ENCODE assay signal across 20 cellular contexts in the genomic region with DNA sequence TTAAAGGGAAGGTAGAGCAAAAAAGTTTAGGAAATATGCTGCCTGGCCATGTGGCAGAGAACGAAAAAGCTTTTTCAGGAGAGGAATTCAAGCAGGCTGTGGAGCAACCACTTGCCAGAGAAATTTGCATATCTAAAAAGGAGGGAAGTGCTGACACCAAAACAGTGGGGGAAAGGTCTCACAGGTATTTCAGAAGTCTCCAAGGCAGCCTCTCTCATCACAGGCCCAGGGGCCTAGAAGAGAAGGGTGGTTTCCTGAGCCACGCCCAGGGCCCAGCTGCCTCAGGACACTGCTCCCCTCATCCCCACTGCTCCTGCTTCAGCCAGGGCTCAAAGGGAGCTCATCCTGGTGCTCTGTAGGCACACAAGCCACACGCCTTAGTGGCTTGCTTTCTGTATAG. TPM values are rescaled to one million over a fixed set of nuclear protein-coding genes. Genes with fewer than 3 reads are reported as not detected.
DNase-seq lines count a peak whose midpoint lies in the region; ATAC-seq lines count a peak whose summit lies in the region.
"Had no signal": no experiment of that assay in that cellular context is flagged by ENCODE, and none has a peak within 500 bp of the region (broad histone marks: within the 10 kb centered on the region; RNA-seq: fewer than 3 reads in every experiment).

No MANE protein-coding gene starts in this region.

- DNase-seq in activated naive CD4-positive, alpha-beta T cell treated with anti-CD3 and anti-CD28 coated beads, Interleukin-2, amount 10 ng/mL, durations not matched to agents 7 days and 5 days, result no peak
- DNase-seq in activated naive CD4-positive, alpha-beta T cell treated with Interleukin-2 at 50 U/mL for 16 hours, result no peak
- peak; percentile 83 for DNase-seq in Karpas-422
- DNase-seq in trophoblast cell, result no peak
- DNase-seq in stimulated activated naive CD8-positive, alpha-beta T cell treated with anti-CD3 and anti-CD28 coated beads, Interleukin-15, Interleukin-2, amounts not matched to agents 100 U/mL and 50 U/mL, for 24 hours, result no peak
- DNase-seq in head of caudate nucleus, result no peak
- DNase-seq: activated CD8-positive, alpha-beta memory T cell treated with anti-CD3 and anti-CD28 coated beads for 24 hours; activated naive CD8-positive, alpha-beta T cell treated with anti-CD3 and anti-CD28 coated beads, Interleukin-2, amount 10 ng/mL, durations not matched to agents 7 days and 5 days; GM23248; hypothalamus; mammary epithelial cell; NCI-H446; nucleus accumbens; T-helper 9 cell had no signal

- H2AFZ ChIP-seq in Karpas-422 (ENCODE audit: low read length) (no peak overlapping the region), trophoblast cell (ENCODE audit: insufficient read depth, low read length, poor library complexity) (no peak overlapping the region)
- H2AFZ ChIP-seq: GM23248 had no signal

- no peak overlapping the region for H3K14ac ChIP-seq in trophoblast cell (ENCODE audit: low read length)

- H3K9me3 ChIP-seq in Karpas-422 (ENCODE audit: low read length) (no peaks in the 10 kb centered on the region), trophoblast cell (ENCODE audit: insufficient read depth, low read depth, low read length) (no peaks in the 10 kb centered on the region)

- no peak overlapping the region for H4K8ac ChIP-seq in trophoblast cell (ENCODE audit: low read depth, low read length)

- H3K4me2 ChIP-seq in Karpas-422 (ENCODE audit: low read depth, low read length, poor library complexity, severe bottlenecking) (peak overlapping the region; percentile 61), trophoblast cell (ENCODE audit: low read length) (no peak overlapping the region)

- no peak overlapping the region for H2BK5ac ChIP-seq in trophoblast cell (ENCODE audit: low read depth, low read length, poor library complexity)

- no peak overlapping the region for H3K4me3 Mint-ChIP-seq in activated naive CD4-positive, alpha-beta T cell treated with anti-CD3 and anti-CD28 coated beads, Interleukin-2, amount 10 ng/mL, durations not matched to agents 7 days and 5 days
- H3K4me3 Mint-ChIP-seq: activated naive CD8-positive, alpha-beta T cell treated with anti-CD3 and anti-CD28 coated beads, Interleukin-2, amount 10 ng/mL, durations not matched to agents 7 days and 5 days; central memory CD8-positive, alpha-beta T cell had no signal

- H3K79me1 ChIP-seq in trophoblast cell (ENCODE audit: low read length), result no peaks in the 10 kb centered on the region

- H4K12ac ChIP-seq in trophoblast cell (ENCODE audit: low read depth, low read length), result no peak overlapping the region

- H3K27ac ChIP-seq in Karpas-422 (ENCODE audit: low read length) (peak overlapping the region; percentile 100), trophoblast cell (ENCODE audit: low read depth, low read length) (no peak overlapping the region)
- H3K27ac ChIP-seq: 22Rv1, GM23248, RWPE1 had no signal

- no peak overlapping the region for H2BK120ac ChIP-seq in trophoblast cell (ENCODE audit: insufficient read depth, low read length, poor library complexity)

- no peak overlapping the region for H3K23ac ChIP-seq in trophoblast cell (ENCODE audit: low read length)

- WGBS in trophoblast cell (ENCODE audit: extremely low coverage, insufficient coverage, insufficient read length), result no CpG with 5 or more reads among the region's 3 CpGs

- H3K79me2 ChIP-seq in Karpas-422 (ENCODE audit: low read length), result peaks cover 88% of the 10 kb centered on the region
- H3K79me2 ChIP-seq in trophoblast cell (ENCODE audit: control insufficient read depth, insufficient read depth, low read length, poor library complexity), result no peaks in the 10 kb centered on the region

- no peaks in the 10 kb centered on the region for H3K9me2 ChIP-seq in Karpas-422 (replicated peaks; ENCODE audit: insufficient read depth, low read length)

- no peaks in the 10 kb centered on the region for H3K9me3 Mint-ChIP-seq in activated naive CD4-positive, alpha-beta T cell treated with anti-CD3 and anti-CD28 coated beads, Interleukin-2, amount 10 ng/mL, durations not matched to agents 7 days and 5 days
- H3K9me3 Mint-ChIP-seq: activated naive CD8-positive, alpha-beta T cell treated with anti-CD3 and anti-CD28 coated beads, Interleukin-2, amount 10 ng/mL, durations not matched to agents 7 days and 5 days; central memory CD8-positive, alpha-beta T cell had no signal

- H3K4me3 ChIP-seq in Karpas-422 (ENCODE audit: low read length) (peak overlapping the region; percentile 25; the same call in 1 of the 2 replicates), trophoblast cell (ENCODE audit: low read depth, low read length) (no peak overlapping the region)
- H3K4me3 ChIP-seq: GM23248 had no signal

- no peaks in the 10 kb centered on the region for H4K20me1 ChIP-seq in Karpas-422 (ENCODE audit: insufficient read depth, low read depth, low read length)

- ATAC-seq in HG02759 (IDR thresholded peaks at IDR 0.05; ENCODE audit: unreplicated experiment) (peak; percentile 44), HG03196 (IDR thresholded peaks at IDR 0.05; ENCODE audit: unreplicated experiment) (no peak)
- ATAC-seq in stimulated activated naive CD8-positive, alpha-beta T cell treated with anti-CD3 and anti-CD28 coated beads, Interleukin-15, Interleukin-2, amounts not matched to agents 100 U/mL and 50 U/mL, for 24 hours, result no peak

- H2AK5ac ChIP-seq in trophoblast cell (ENCODE audit: low read length), result no peak overlapping the region

- H3K27me3 Mint-ChIP-seq in activated naive CD4-positive, alpha-beta T cell treated with anti-CD3 and anti-CD28 coated beads, Interleukin-2, amount 10 ng/mL, durations not matched to agents 7 days and 5 days, result no peaks in the 10 kb centered on the region
- H3K27me3 Mint-ChIP-seq: activated naive CD8-positive, alpha-beta T cell treated with anti-CD3 and anti-CD28 coated beads, Interleukin-2, amount 10 ng/mL, durations not matched to agents 7 days and 5 days; central memory CD8-positive, alpha-beta T cell; type B pancreatic cell had no signal

- CTCF ChIA-PET in activated naive CD4-positive, alpha-beta T cell treated with anti-CD3 and anti-CD28 coated beads, Interleukin-2, amount 10 ng/mL, durations not matched to agents 7 days and 5 days (lab: Charles Lee), result no interaction called here

- intact Hi-C loops in head of caudate nucleus (cut with DNase I), result no loop called here

- peak overlapping the region; percentile 42 for H3K27ac Mint-ChIP-seq in activated naive CD4-positive, alpha-beta T cell treated with anti-CD3 and anti-CD28 coated beads, Interleukin-2, amount 10 ng/mL, durations not matched to agents 7 days and 5 days
- H3K27ac Mint-ChIP-seq: activated naive CD8-positive, alpha-beta T cell treated with anti-CD3 and anti-CD28 coated beads, Interleukin-2, amount 10 ng/mL, durations not matched to agents 7 days and 5 days; type B pancreatic cell had no signal

- peaks cover 7% of the 10 kb centered on the region for H3K36me3 Mint-ChIP-seq in activated naive CD4-positive, alpha-beta T cell treated with anti-CD3 and anti-CD28 coated beads, Interleukin-2, amount 10 ng/mL, durations not matched to agents 7 days and 5 days

- H3K9ac ChIP-seq in Karpas-422 (ENCODE audit: low read length) (peak overlapping the region; percentile 55), trophoblast cell (ENCODE audit: low read length) (no peak overlapping the region)
- H3K9ac ChIP-seq: GM23248 had no signal

- H3K27me3 ChIP-seq in Karpas-422 (ENCODE audit: low read length), result no peaks in the 10 kb centered on the region
- H3K27me3 ChIP-seq in trophoblast cell (ENCODE audit: insufficient read depth, low read length), result no peaks in the 10 kb centered on the region

- no peak overlapping the region for H3K18ac ChIP-seq in trophoblast cell (ENCODE audit: low read length)

- H4K91ac ChIP-seq in trophoblast cell (ENCODE audit: low read depth, low read length), result no peak overlapping the region

- peaks cover 9% of the 10 kb centered on the region for H3K4me1 Mint-ChIP-seq in activated naive CD4-positive, alpha-beta T cell treated with anti-CD3 and anti-CD28 coated beads, Interleukin-2, amount 10 ng/mL, durations not matched to agents 7 days and 5 days
- H3K4me1 Mint-ChIP-seq: activated naive CD8-positive, alpha-beta T cell treated with anti-CD3 and anti-CD28 coated beads, Interleukin-2, amount 10 ng/mL, durations not matched to agents 7 days and 5 days had no signal

- peaks cover 11% of the 10 kb centered on the region; the same call in 1 of the 2 replicates for H3K36me3 ChIP-seq in Karpas-422 (ENCODE audit: insufficient read depth, low read length)
- H3K36me3 ChIP-seq in trophoblast cell (ENCODE audit: control insufficient read depth in 1 of 2, insufficient read depth in 2 of 2, low read length in 2 of 2), result peaks cover 0 to 2% of the 10 kb centered on the region in 2 experiments

- H3K4ac ChIP-seq in trophoblast cell (ENCODE audit: low read depth, low read length), result no peak overlapping the region

- H3K4me1 ChIP-seq in Karpas-422 (ENCODE audit: low read length) (peaks cover 100% of the 10 kb centered on the region), trophoblast cell (ENCODE audit: control insufficient read depth in 1 of 2, insufficient read depth in 2 of 2, low read length in 2 of 2) (peaks cover 0 to 2% of the 10 kb centered on the region in 2 experiments)

- H2BK12ac ChIP-seq in trophoblast cell (ENCODE audit: low read length), result no peak overlapping the region

RNA-seq across cellular contexts. Expression of gene STS, which starts 29.9 kb away (rescaled TPM):
- 15.6 and 28.5 TPM in 2 replicates for total RNA-seq in Karpas-422 (2014; rRNA removed; shearing (Covaris generic); ENCODE audit: low replicate concordance)
- polyA plus RNA-seq in trophoblast cell (2013), result 61.0 and 67.8 TPM in 2 replicates

RNA-seq across cellular contexts. Expression of gene PUDP, which starts 30.4 kb away (rescaled TPM):
- 36.8 and 41.2 TPM in 2 replicates for total RNA-seq in Karpas-422 (2014; rRNA removed; shearing (Covaris generic); ENCODE audit: low replicate concordance)
- polyA plus RNA-seq in trophoblast cell (2013), result 17.0 and 17.1 TPM in 2 replicates
